Comparison of ENCODE assay signal across 2 cellular contexts in genomic region chr20:49727473-49727872, GRCh38.
TF ChIP-seq lines count a peak whose summit lies in the region.

No MANE protein-coding gene starts in this region.

TF ChIP-seq in HCT116, 20 proteins besides CTCF, POLR2A, EP300 and RAD21:
- no peak for TF ChIP-seq MAX (IDR thresholded peaks at IDR 0.05)

TF ChIP-seq in K562, 482 proteins besides CTCF, POLR2A, EP300 and RAD21:
- TF ChIP-seq ZC3H8 (IDR thresholded peaks at IDR 0.05) (no peak), MCM3 (IDR thresholded peaks at IDR 0.05) (no peak), ARID2 (IDR thresholded peaks at IDR 0.05) (no peak), POLR3G (IDR thresholded peaks at IDR 0.05; ENCODE audit: extremely low read depth, insufficient read length, insufficient replicate concordance) (no peak), TGIF2 (CRISPR knock-in tag; IDR thresholded peaks at IDR 0.05) (no peak), POLR2AphosphoS5 (IDR thresholded peaks at IDR 0.05; ENCODE audit: control insufficient read depth, insufficient read depth, low read depth, low read length) (no peak)
